Comparison of ENCODE assay signal across 8 cellular contexts in genomic region chr17:47530557-47531227, GRCh38.
A peak's percentile ranks its signal among the peaks of the same experiment; 100 is the strongest.
DNase-seq lines count a peak whose midpoint lies in the region; ATAC-seq lines count a peak whose summit lies in the region.
"Not testable (repeated sequence)": the region's sequence is repeated elsewhere in the genome, so short reads cannot be mapped to it uniquely, and the experiment has no call there.

TSS of gene NPEPPS (plus strand) at chr17:47531108. CDS start at chr17:47531301, 193 bp downstream.

- not testable (repeated sequence) for H3K36me3 ChIP-seq in ACC112 (ENCODE audit: insufficient read depth, low read length)

- ATAC-seq in GM18909 (IDR thresholded peaks at IDR 0.05; ENCODE audit: poor library complexity, unreplicated experiment) (peak; percentile 82), HG03175 (IDR thresholded peaks at IDR 0.05; ENCODE audit: unreplicated experiment) (peak; percentile 75)
- peak; percentile 85 to 87 for ATAC-seq in activated CD4-positive, CD25-positive, alpha-beta regulatory T cell treated with anti-CD3 and anti-CD28 coated beads, Interleukin-2, amount 50 U/mL, for 24 hours

- not testable (repeated sequence) for H2AFZ ChIP-seq in ACC112 (ENCODE audit: low read length, unreplicated experiment)

- H3K27me3 ChIP-seq in ACC112 (ENCODE audit: insufficient read depth, low read length) = not testable (repeated sequence)

- peak; percentile 55 for DNase-seq in NCI-H345 treated with DMSO at 0.1 percent for 48 hours (lab: John Stamatoyannopoulos, UW; ENCODE audit: unreplicated experiment)
- DNase-seq in caudate nucleus (lab: John Stamatoyannopoulos, UW) = peak in 59 of 61 donors; percentile 14 to 92 (median 77)
- DNase-seq in iPS-NIHi7 (ENCODE audit: extremely low spot score) = peak; percentile 68

- peaks cover 23% of the 10 kb centered on the region for H3K79me2 ChIP-seq in ACC112 (ENCODE audit: control insufficient read depth, insufficient read depth, low read length, unreplicated experiment)

- H3K4me1 ChIP-seq in ACC112 (ENCODE audit: control insufficient read depth, insufficient read depth, low read length, unreplicated experiment) = not testable (repeated sequence)

- peak within 1 kb of the TSS; percentile 53 for H3K27ac ChIP-seq in ACC112 (ENCODE audit: low read depth, low read length)
- peak within 1 kb of the TSS; percentile 52 for H3K27ac ChIP-seq in caudate nucleus (ENCODE audit: low read depth, low read length)
- peak within 1 kb of the TSS; percentile 82 to 98 (median 92) for H3K27ac ChIP-seq in skin epidermis

- H3K4me3 ChIP-seq in ACC112 (ENCODE audit: low read depth, low read length) (peak within 1 kb of the TSS; percentile 83), skin epidermis (peak within 1 kb of the TSS; percentile 62 to 79 (median 72))

Comparison
In these comparisons a context has a peak if more than half of its experiments do, and no peak if none do; other contexts are left out.
1. Peak in every context shown above with its lines: DNase-seq, ATAC-seq, H3K4me3 ChIP-seq and H3K27ac ChIP-seq.